Comparison of ENCODE assay signal across 1 cellular context in genomic region chr1:57278558-57278957, GRCh38.
TF ChIP-seq lines count a peak whose summit lies in the region.

No MANE protein-coding gene starts in this region.

TF ChIP-seq in HepG2, 621 proteins besides CTCF, POLR2A, EP300 and RAD21 (continued from another document):
- peak; percentile 86 for TF ChIP-seq ARID5B (CRISPR knock-in tag; IDR thresholded peaks at IDR 0.05)
- no peak for TF ChIP-seq FOXA1 (IDR thresholded peaks at IDR 0.05)
- TF ChIP-seq FOXA1 (CRISPR knock-in tag; IDR thresholded peaks at IDR 0.05) = peak; percentile 17; the same call in 1 of the 2 replicates
- TF ChIP-seq ATF4 (CRISPR knock-in tag; IDR thresholded peaks at IDR 0.05) = 0 out of 4 replicates have a peak, but pooled peaks of 1 of the 2 experiments have one; percentile 13
- TF ChIP-seq RARA (CRISPR knock-in tag; IDR thresholded peaks at IDR 0.05) = 0 out of 2 replicates have a peak, but pooled peaks have one; percentile 19
- peak; percentile 74 for TF ChIP-seq NCOA2 (CRISPR knock-in tag; IDR thresholded peaks at IDR 0.05)
- peak; percentile 57; the same call in 1 of the 2 replicates for TF ChIP-seq BCL6 (CRISPR knock-in tag; IDR thresholded peaks at IDR 0.05)
- peak; percentile 80 for TF ChIP-seq ZBTB7B (CRISPR knock-in tag; IDR thresholded peaks at IDR 0.05)
- no peak for TF ChIP-seq MYC (CRISPR knock-in tag; IDR thresholded peaks at IDR 0.05; ENCODE audit: borderline replicate concordance)
- TF ChIP-seq DPF2 (CRISPR knock-in tag; IDR thresholded peaks at IDR 0.05; ENCODE audit: borderline replicate concordance, low read depth) = peak; percentile 45; the same call in 1 of the 2 replicates
